ENCODE assay signal across 9 cellular contexts in the genomic region with DNA sequence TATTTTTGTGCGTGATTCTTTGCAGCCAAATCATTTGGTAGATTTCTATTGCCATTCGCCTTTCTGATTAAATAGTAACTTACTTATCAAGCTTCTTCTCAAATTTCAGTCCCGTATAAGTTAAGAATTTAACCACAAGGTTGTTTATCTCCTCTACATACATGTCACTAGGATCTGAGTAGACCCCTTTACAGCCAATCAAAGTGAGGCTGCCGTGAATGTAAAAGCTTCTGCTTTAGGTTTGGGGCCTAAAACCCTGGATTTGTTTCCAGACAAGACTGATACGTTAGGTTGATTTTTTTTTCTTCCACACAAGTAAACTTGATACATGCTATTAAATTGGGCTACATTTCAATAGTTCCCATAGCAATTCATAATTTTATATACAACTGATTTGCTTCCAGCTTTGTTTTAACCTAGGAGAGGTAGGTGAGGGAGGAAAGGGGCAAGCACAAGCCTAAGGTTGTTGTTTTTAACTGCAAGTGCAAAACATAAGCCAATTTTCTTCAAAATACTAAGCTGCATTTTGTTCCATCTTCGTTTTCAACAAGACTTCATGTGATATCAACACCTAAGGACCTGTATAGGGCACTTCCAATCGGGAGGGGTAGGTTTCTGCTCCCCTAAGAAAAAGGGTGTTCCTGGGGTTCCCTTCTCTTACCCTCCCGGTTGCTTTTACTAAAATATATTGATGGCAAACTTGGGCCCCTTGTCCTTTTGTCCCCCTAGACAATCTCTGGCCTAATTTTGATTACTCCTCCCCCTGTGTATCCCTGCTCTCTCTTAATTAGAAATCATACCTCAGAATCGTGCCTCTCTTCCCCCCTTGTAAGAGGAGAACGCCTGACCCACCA. TPM values are rescaled to one million over a fixed set of nuclear protein-coding genes. Genes with fewer than 3 reads are reported as not detected.
DNase-seq lines count a peak whose midpoint lies in the region; ATAC-seq, FAIRE-seq and TF ChIP-seq lines count a peak whose summit lies in the region.
"Had no signal": no experiment of that assay in that cellular context is flagged by ENCODE, and none has a peak within 500 bp of the region (broad histone marks: within the 10 kb centered on the region; RNA-seq: fewer than 3 reads in every experiment).

No MANE protein-coding gene starts in this region.

- no peak for TF ChIP-seq POLR2A in NB4 (IDR thresholded peaks at IDR 0.05; ENCODE audit: extremely low read depth, insufficient read length)

- DNase-seq in DMS 273 (lab: John Stamatoyannopoulos, UW; ENCODE audit: unreplicated experiment) = peak; percentile 58
- no peak for DNase-seq in DMS 273 treated with DMSO at 0.1 percent for 48 hours (lab: John Stamatoyannopoulos, UW)
- peak; percentile 70 for DNase-seq in NB4 (ENCODE audit: low read depth)
- DNase-seq in kidney = no peak
- no peak for DNase-seq in substantia nigra (lab: John Stamatoyannopoulos, UW)
- DNase-seq in NCI-H128 (lab: John Stamatoyannopoulos, UW; ENCODE audit: unreplicated experiment) = no peak

- TF ChIP-seq CTCF in NB4 (IDR thresholded peaks at IDR 0.05; ENCODE audit: low read depth, low read length) = no peak
- no peak for TF ChIP-seq CTCF in kidney (IDR thresholded peaks at IDR 0.05; ENCODE audit: borderline replicate concordance, extremely low read depth, insufficient read depth)

- no peaks in the 10 kb centered on the region for H3K36me3 ChIP-seq in kidney (ENCODE audit: control insufficient read depth in 1 of 2, insufficient read depth in 2 of 2, low read length in 2 of 2)

- intact Hi-C loops in kidney (cut with DNase I) = no loop called here

- H3K9me3 ChIP-seq in kidney (ENCODE audit: control insufficient read depth in 1 of 2, low read length in 2 of 2) = no peaks in the 10 kb centered on the region

- no peak for FAIRE-seq in kidney (lab: Jason Lieb, UNC)
- FAIRE-seq: A204.1 had no signal

- no peak for ATAC-seq in HG02973 (IDR thresholded peaks at IDR 0.05; ENCODE audit: unreplicated experiment)

- peak overlapping the region; percentile 61 to 93 for H3K9ac ChIP-seq in kidney (ENCODE audit: low read length in 2 of 2)

- H3K4me1 ChIP-seq in kidney (ENCODE audit: control insufficient read depth in 1 of 2, insufficient read depth in 1 of 2, low read depth in 1 of 2, low read length in 2 of 2) = peaks cover 7 to 10% of the 10 kb centered on the region in 2 donors

- H3K27ac ChIP-seq in angular gyrus (ENCODE audit: low read depth, low read length) = peak overlapping the region; percentile 33
- H3K27ac ChIP-seq in kidney (ENCODE audit: low read depth in 2 of 2, low read length in 2 of 2) = peak overlapping the region; percentile 64 to 79
- H3K27ac ChIP-seq in substantia nigra (ENCODE audit: low read depth, low read length, poor library complexity, severe bottlenecking) = peak overlapping the region; percentile 73

- H3K4me3 ChIP-seq in NB4 (ENCODE audit: low read depth, low read length) (peak overlapping the region; percentile 92), kidney (ENCODE audit: low read length in 2 of 2) (peak overlapping the region; percentile 74 to 93)

RNA-seq across cellular contexts. Expression of a gene that starts 1.7 kb away (rescaled TPM):
- 29.0 TPM for total RNA-seq in kidney
- polyA plus RNA-seq in kidney (ENCODE audit: insufficient read depth, low read depth, low replicate concordance) = 16.4 TPM

Comparison
In these comparisons a context has a peak if more than half of its experiments do, and no peak if none do; other contexts are left out.
1. DNase-seq: peak in DMS 273 (single experiment) and NB4 (single experiment); none in DMS 273 treated with DMSO at 0.1 percent for 48 hours (single experiment), kidney (single experiment), substantia nigra (0 of 49) and NCI-H128 (single experiment).
2. Peak in every context shown above with its lines, with median percentiles within 50 percentile points of each other: H3K27ac ChIP-seq.